ENCODE assay signal across 8 cellular contexts in genomic region chr18:62524443-62525200, GRCh38. TPM values are rescaled to one million over a fixed set of nuclear protein-coding genes. Genes with fewer than 3 reads are reported as not detected.
DNase-seq lines count a peak whose midpoint lies in the region; ATAC-seq and TF ChIP-seq lines count a peak whose summit lies in the region.

No MANE protein-coding gene starts in this region.

- H2BK12ac ChIP-seq in trophoblast cell (ENCODE audit: low read length): no peak overlapping the region

- peak in 1 of 2 donors; percentile 60 for TF ChIP-seq EP300 in tibial nerve (IDR thresholded peaks at IDR 0.05)

- H3K4me3 ChIP-seq in cardiac muscle cell (peak overlapping the region; percentile 70), trophoblast cell (ENCODE audit: low read depth, low read length) (peak overlapping the region; percentile 91), tibial nerve (peak overlapping the region; percentile 75 to 93 (median 82))

- H3K36me3 ChIP-seq in cardiac muscle cell (no peaks in the 10 kb centered on the region), trophoblast cell (ENCODE audit: control insufficient read depth in 1 of 2, insufficient read depth in 2 of 2, low read length in 2 of 2) (no peaks in the 10 kb centered on the region), tibial nerve (no peaks in the 10 kb centered on the region)

- H3K9ac ChIP-seq in trophoblast cell (ENCODE audit: low read length): peak overlapping the region; percentile 80

- DNase-seq in DMS53 (lab: John Stamatoyannopoulos, UW) (peak; percentile 91), RKO (ENCODE audit: low spot score) (peak; percentile 67), cardiac muscle cell (ENCODE audit: low read depth in 1 of 2, low spot score in 1 of 2) (peak; percentile 51 to 74), trophoblast cell (peak; percentile 49 to 64), tibial nerve (ENCODE audit: low spot score in 2 of 2) (peak; percentile 22 to 25), NCI-H2029 treated with DMSO at 0.1 percent for 48 hours (lab: John Stamatoyannopoulos, UW) (no peak)

- peaks cover 7% of the 10 kb centered on the region for H3K4me1 ChIP-seq in cardiac muscle cell (ENCODE audit: low read depth)
- H3K4me1 ChIP-seq in trophoblast cell (ENCODE audit: control insufficient read depth in 1 of 2, insufficient read depth in 2 of 2, low read length in 2 of 2): peaks cover 3 to 4% of the 10 kb centered on the region in 2 experiments
- peaks cover 0 to 31% (median 15%) of the 10 kb centered on the region in 4 donors for H3K4me1 ChIP-seq in tibial nerve

- H3K79me1 ChIP-seq in trophoblast cell (ENCODE audit: low read length): peaks cover 18% of the 10 kb centered on the region

- peak overlapping the region; percentile 40 for H3K18ac ChIP-seq in trophoblast cell (ENCODE audit: low read length)

- H4K12ac ChIP-seq in trophoblast cell (ENCODE audit: low read depth, low read length): peak overlapping the region; percentile 5

- H3K27ac ChIP-seq in cardiac muscle cell: peak overlapping the region; percentile 85
- H3K27ac ChIP-seq in trophoblast cell (ENCODE audit: low read depth, low read length): no peak overlapping the region
- H3K27ac ChIP-seq in tibial nerve: peak overlapping the region; percentile 94 to 99 (median 95)

- peak overlapping the region; percentile 22 for H2AK5ac ChIP-seq in trophoblast cell (ENCODE audit: low read length)

- peak overlapping the region; percentile 98 for H3K4me3 Mint-ChIP-seq in activated naive CD8-positive, alpha-beta T cell

- peak overlapping the region; percentile 42 for H2BK5ac ChIP-seq in trophoblast cell (ENCODE audit: low read depth, low read length, poor library complexity)

- peaks cover 16% of the 10 kb centered on the region for H3K27me3 ChIP-seq in cardiac muscle cell
- no peaks in the 10 kb centered on the region for H3K27me3 ChIP-seq in trophoblast cell (ENCODE audit: insufficient read depth, low read length)
- no peaks in the 10 kb centered on the region for H3K27me3 ChIP-seq in tibial nerve

- H2BK120ac ChIP-seq in trophoblast cell (ENCODE audit: insufficient read depth, low read length, poor library complexity): no peak overlapping the region

- H3K27ac Mint-ChIP-seq in activated naive CD8-positive, alpha-beta T cell: peak overlapping the region; percentile 96

- ATAC-seq in HG03045 (IDR thresholded peaks at IDR 0.05; ENCODE audit: unreplicated experiment): peak; percentile 13

- TF ChIP-seq POLR2A in tibial nerve (IDR thresholded peaks at IDR 0.05): peak; percentile 27 to 40

- H3K23ac ChIP-seq in trophoblast cell (ENCODE audit: low read length): no peak overlapping the region

- peaks cover 4% of the 10 kb centered on the region for H3K36me3 Mint-ChIP-seq in activated naive CD8-positive, alpha-beta T cell

- no peaks in the 10 kb centered on the region for H3K27me3 Mint-ChIP-seq in activated naive CD8-positive, alpha-beta T cell

- H3K9me3 Mint-ChIP-seq in activated naive CD8-positive, alpha-beta T cell (ENCODE audit: low read depth): no peaks in the 10 kb centered on the region

- peaks cover 42% of the 10 kb centered on the region for H3K4me1 Mint-ChIP-seq in activated naive CD8-positive, alpha-beta T cell (ENCODE audit: low read depth)

- H3K4me2 ChIP-seq in trophoblast cell (ENCODE audit: low read length): peak overlapping the region; percentile 89

- H3K4ac ChIP-seq in trophoblast cell (ENCODE audit: low read depth, low read length): peak overlapping the region; percentile 57

- peak overlapping the region; percentile 32 for H4K91ac ChIP-seq in trophoblast cell (ENCODE audit: low read depth, low read length)

- H4K8ac ChIP-seq in trophoblast cell (ENCODE audit: low read depth, low read length): peak overlapping the region; percentile 7

- peak overlapping the region; percentile 57 for H3K14ac ChIP-seq in trophoblast cell (ENCODE audit: low read length)

- H2AFZ ChIP-seq in trophoblast cell (ENCODE audit: insufficient read depth, low read length, poor library complexity): peak overlapping the region; percentile 38

- H3K79me2 ChIP-seq in trophoblast cell (ENCODE audit: control insufficient read depth, insufficient read depth, low read length, poor library complexity): peaks cover 21% of the 10 kb centered on the region

- WGBS in trophoblast cell (ENCODE audit: extremely low coverage, insufficient coverage, insufficient read length): no CpG with 5 or more reads among the region's 57 CpGs
- WGBS in tibial nerve, 2 donors: 5 to 17% methylated on average over 16 to 48 of the region's 57 CpGs

- H3K9me3 ChIP-seq in cardiac muscle cell (ENCODE audit: low read depth): no peaks in the 10 kb centered on the region
- peaks cover 2% of the 10 kb centered on the region for H3K9me3 ChIP-seq in trophoblast cell (ENCODE audit: insufficient read depth, low read depth, low read length)
- H3K9me3 ChIP-seq in tibial nerve: no peaks in the 10 kb centered on the region

- no peak for TF ChIP-seq CTCF in cardiac muscle cell (IDR thresholded peaks at IDR 0.05; ENCODE audit: low read depth, low read length)
- TF ChIP-seq CTCF in tibial nerve (IDR thresholded peaks at IDR 0.05): no peak

RNA-seq across cellular contexts. Expression of gene ZCCHC2, which starts 1.8 kb away (rescaled TPM):
- 12.2 and 25.2 TPM in 2 replicates for total RNA-seq in cardiac muscle cell
- polyA plus RNA-seq in cardiac muscle cell: 2.1 and 5.9 TPM in 2 replicates
- polyA plus RNA-seq in trophoblast cell (2013): 7.3 and 7.9 TPM in 2 replicates
- 10 to 100 TPM; 32.4 to 49.4 (median 38.4) TPM for total RNA-seq in tibial nerve
